7 cellular contexts compared by ENCODE assay signal in the genomic region with DNA sequence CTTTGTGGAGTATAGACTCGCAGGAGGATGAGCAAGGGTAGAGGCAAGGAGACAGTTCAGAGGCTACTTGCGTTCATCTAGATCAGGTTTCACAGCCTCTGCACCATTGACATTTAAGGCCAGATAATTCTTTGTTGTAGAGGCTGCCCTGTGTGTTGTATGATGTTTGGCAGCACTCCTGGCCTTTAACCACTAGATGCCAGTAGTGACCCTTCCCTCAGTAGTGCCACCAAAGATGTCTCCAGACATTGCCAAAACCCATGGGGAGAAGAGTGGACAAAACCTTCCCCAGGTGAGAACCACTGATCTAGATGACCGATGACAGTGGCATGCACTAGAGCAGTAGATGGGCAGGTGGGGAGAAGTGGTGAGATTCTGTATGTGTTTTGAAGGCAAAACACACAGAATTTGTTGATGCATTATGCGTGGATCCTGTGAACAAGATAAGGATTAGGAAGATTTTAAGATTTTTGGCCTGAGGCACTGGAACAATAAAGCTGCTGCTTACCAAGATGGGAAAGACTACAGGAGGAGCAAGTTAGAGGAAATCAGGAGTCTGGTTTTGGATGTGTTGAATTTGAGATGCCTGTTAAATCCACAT. TPM values are rescaled to one million over a fixed set of nuclear protein-coding genes. Genes with fewer than 3 reads are reported as not detected.
DNase-seq lines count a peak whose midpoint lies in the region; ATAC-seq and TF ChIP-seq lines count a peak whose summit lies in the region.

No MANE protein-coding gene starts in this region.

- no peak overlapping the region for H3K27ac ChIP-seq in OCI-LY1 (ENCODE audit: low read depth, low read length, poor library complexity, severe bottlenecking)
- H3K27ac ChIP-seq in mesendoderm (ENCODE audit: low read depth, low read length), result no peak overlapping the region

- H3K23ac ChIP-seq in mesendoderm (ENCODE audit: low read length), result no peak overlapping the region

- ATAC-seq in HG02588 (IDR thresholded peaks at IDR 0.05; ENCODE audit: unreplicated experiment) (peak; percentile 57), GM21447 (IDR thresholded peaks at IDR 0.05; ENCODE audit: unreplicated experiment) (no peak)

- no peak overlapping the region for H3K4me3 ChIP-seq in OCI-LY1 (ENCODE audit: low read depth, low read length, poor library complexity, severe bottlenecking)
- H3K4me3 ChIP-seq in mesendoderm (ENCODE audit: low read length), result no peak overlapping the region

- DNase-seq in EH (ENCODE audit: low read depth) (peak; percentile 66), ecto neural progenitor cell (ENCODE audit: low spot score) (peak; percentile 50), mesendoderm (peak; percentile 83)
- DNase-seq in activated CD4-positive, alpha-beta T cell treated with anti-CD3 and anti-CD28 coated beads, Interleukin-2, amount 50 U/mL, for 1 hour, result no peak

- no peak overlapping the region for H4K5ac ChIP-seq in mesendoderm (ENCODE audit: low read length)

- peak; percentile 59 for TF ChIP-seq CTCF in OCI-LY1 (IDR thresholded peaks at IDR 0.05; ENCODE audit: low read length)

- H2BK5ac ChIP-seq in mesendoderm (ENCODE audit: low read length), result no peak overlapping the region

- H3K9ac ChIP-seq in OCI-LY1 (ENCODE audit: low read length) (no peak overlapping the region), mesendoderm (ENCODE audit: low read length) (no peak overlapping the region)

- no peaks in the 10 kb centered on the region for H3K79me1 ChIP-seq in mesendoderm (ENCODE audit: low read length)

- H3K27me3 ChIP-seq in OCI-LY1 (ENCODE audit: insufficient read depth, low read length) (0 out of 2 replicates have a peak, but pooled peaks cover 6% of the 10 kb centered on the region), mesendoderm (ENCODE audit: insufficient read depth, low read length, poor library complexity) (no peaks in the 10 kb centered on the region)

- no peaks in the 10 kb centered on the region for H3K9me3 ChIP-seq in OCI-LY1 (ENCODE audit: low read length)

- no peaks in the 10 kb centered on the region for H3F3A ChIP-seq in OCI-LY1 (ENCODE audit: insufficient read depth, low read length)

- H2AK5ac ChIP-seq in mesendoderm (ENCODE audit: low read length), result no peak overlapping the region

- H3K9me2 ChIP-seq in OCI-LY1 (ENCODE audit: low read depth, low read length), result no peaks in the 10 kb centered on the region

- H3K36me3 ChIP-seq in OCI-LY1 (ENCODE audit: insufficient read depth, low read length) (no peaks in the 10 kb centered on the region), mesendoderm (ENCODE audit: control insufficient read depth, insufficient read depth, low read length) (no peaks in the 10 kb centered on the region)

- no peak overlapping the region for H2AFZ ChIP-seq in OCI-LY1 (ENCODE audit: low read length)

- H2BK120ac ChIP-seq in mesendoderm (ENCODE audit: low read depth, low read length), result no peak overlapping the region

- H4K20me1 ChIP-seq in OCI-LY1 (ENCODE audit: insufficient read depth, low read length), result no peaks in the 10 kb centered on the region

- no peak overlapping the region for H2BK15ac ChIP-seq in mesendoderm (replicated peaks; ENCODE audit: low read depth)

- H3K4me1 ChIP-seq in OCI-LY1 (ENCODE audit: insufficient read depth, low read length, severe bottlenecking) (no peaks in the 10 kb centered on the region), mesendoderm (ENCODE audit: control insufficient read depth, low read depth, low read length) (no peaks in the 10 kb centered on the region)

- WGBS in mesendoderm (ENCODE audit: extremely low coverage, insufficient coverage, low lambda C conversion rate), result no CpG with 5 or more reads among the region's 4 CpGs

- H3K18ac ChIP-seq in mesendoderm (ENCODE audit: low read length), result no peak overlapping the region

- H3K56ac ChIP-seq in mesendoderm (ENCODE audit: low read length), result no peak overlapping the region

- H3K4ac ChIP-seq in mesendoderm (ENCODE audit: low read depth, low read length), result no peak overlapping the region

- H3K4me2 ChIP-seq in OCI-LY1 (ENCODE audit: low read length), result no peak overlapping the region
- H3K4me2 ChIP-seq in mesendoderm (ENCODE audit: low read length), result no peak overlapping the region

- H4K8ac ChIP-seq in mesendoderm (ENCODE audit: low read depth, low read length), result no peak overlapping the region

- H3K79me2 ChIP-seq in OCI-LY1 (ENCODE audit: insufficient read depth, low read length) (no peaks in the 10 kb centered on the region), mesendoderm (ENCODE audit: control insufficient read depth, insufficient read depth, low read length) (no peaks in the 10 kb centered on the region)

RNA-seq across cellular contexts. Expression of a gene that starts 9.9 kb away (rescaled TPM):
- 21.9 TPM for polyA plus RNA-seq in mesendoderm (2013, experiment 1 of 2)
- 22.2 TPM for polyA plus RNA-seq in mesendoderm (2013, experiment 2 of 2)
